ENCODE assay signal across 8 cellular contexts in the genomic region with DNA sequence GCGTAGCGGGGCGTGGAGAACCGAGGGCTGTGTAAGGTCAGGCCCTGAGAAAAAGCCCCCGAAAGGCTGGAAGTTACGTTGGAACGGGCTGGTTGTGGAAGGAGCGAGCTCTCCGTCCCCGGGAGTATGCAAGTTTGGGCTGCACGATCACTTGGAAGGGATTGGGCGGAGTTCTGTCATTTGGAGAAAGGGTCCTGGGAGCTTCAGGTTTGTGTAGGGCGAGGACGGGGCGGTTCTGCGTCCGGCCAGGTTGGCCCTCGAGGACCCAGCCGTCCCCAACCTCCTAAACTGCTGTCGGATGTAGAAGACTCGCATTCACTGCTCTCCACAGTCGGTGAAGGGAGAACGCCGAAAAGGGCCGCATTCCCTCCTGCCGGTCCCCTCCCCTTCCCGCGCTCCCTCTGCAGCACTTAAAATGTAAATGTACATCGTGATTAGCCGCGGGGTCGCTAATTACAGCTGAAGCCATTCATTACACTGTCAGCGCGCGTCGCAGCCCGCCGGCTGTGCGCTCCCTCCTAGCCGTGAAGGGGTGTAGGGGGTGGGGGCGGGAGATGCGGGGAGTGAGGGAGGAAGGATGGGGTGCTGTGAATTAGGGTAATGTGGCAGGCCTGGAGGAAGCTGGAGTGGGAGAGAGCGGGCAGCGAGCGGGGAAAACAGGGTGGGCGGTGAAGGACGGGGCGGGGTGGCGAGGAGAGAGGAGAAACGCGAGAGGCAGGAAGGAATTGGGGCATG. TPM values are rescaled to one million over a fixed set of nuclear protein-coding genes. Genes with fewer than 3 reads are reported as not detected.
DNase-seq lines count a peak whose midpoint lies in the region; ATAC-seq and TF ChIP-seq lines count a peak whose summit lies in the region.

No MANE protein-coding gene starts in this region.

- H3K27ac Mint-ChIP-seq in glutamatergic neuron (ENCODE audit: unreplicated experiment), result peak overlapping the region; percentile 70
- no peak overlapping the region for H3K27ac Mint-ChIP-seq in stimulated activated memory B cell treated with anti-CD40 and anti-IgM and Interleukin-4, amounts not matched to agents 10 μg/mL and 1 μg/mL and 100 μg/mL, for 72 hours

- H3K9ac ChIP-seq in SK-N-MC (ENCODE audit: insufficient read length), result peak overlapping the region; percentile 47

- TF ChIP-seq CTCF in glutamatergic neuron (IDR thresholded peaks at IDR 0.05; ENCODE audit: partially characterized antibody, unreplicated experiment) (no peak), psoas muscle (IDR thresholded peaks at IDR 0.05) (no peak)

- no peaks in the 10 kb centered on the region for H3K9me3 ChIP-seq in SK-N-MC (ENCODE audit: low read depth, low read length)
- no peaks in the 10 kb centered on the region for H3K9me3 ChIP-seq in psoas muscle

- H3K27me3 ChIP-seq in psoas muscle (ENCODE audit: insufficient read depth in 3 of 3, low read length in 2 of 3), result peaks cover 0 to 50% (median 17%) of the 10 kb centered on the region in 3 donors

- H3K36me3 ChIP-seq in SK-N-MC (ENCODE audit: insufficient read depth, low read length) (no peaks in the 10 kb centered on the region), psoas muscle (ENCODE audit: insufficient read depth in 1 of 2, low read depth in 1 of 2) (no peaks in the 10 kb centered on the region)

- H3K4me3 ChIP-seq in SK-N-MC, result peak overlapping the region; percentile 85
- H3K4me3 ChIP-seq in psoas muscle, result peak overlapping the region; percentile 72

- 5 to 12% (median 7%) methylated on average over 50 to 51 of the region's 51 CpGs for WGBS in psoas muscle, 3 donors

- H3K36me3 Mint-ChIP-seq in glutamatergic neuron (ENCODE audit: unreplicated experiment), result no peaks in the 10 kb centered on the region
- no peaks in the 10 kb centered on the region for H3K36me3 Mint-ChIP-seq in stimulated activated memory B cell treated with anti-CD40 and anti-IgM and Interleukin-4, amounts not matched to agents 10 μg/mL and 1 μg/mL and 100 μg/mL, for 72 hours

- peaks cover 2% of the 10 kb centered on the region for H3K9me3 Mint-ChIP-seq in glutamatergic neuron (ENCODE audit: unreplicated experiment)
- H3K9me3 Mint-ChIP-seq in stimulated activated memory B cell treated with anti-CD40 and anti-IgM and Interleukin-4, amounts not matched to agents 10 μg/mL and 1 μg/mL and 100 μg/mL, for 72 hours, result no peaks in the 10 kb centered on the region

- peaks cover 24% of the 10 kb centered on the region for H3K4me1 Mint-ChIP-seq in glutamatergic neuron (ENCODE audit: low read depth, unreplicated experiment)
- peaks cover 39% of the 10 kb centered on the region for H3K4me1 Mint-ChIP-seq in stimulated activated memory B cell treated with anti-CD40 and anti-IgM and Interleukin-4, amounts not matched to agents 10 μg/mL and 1 μg/mL and 100 μg/mL, for 72 hours

- ATAC-seq in psoas muscle, result no peak
- ATAC-seq in HG03135 (IDR thresholded peaks at IDR 0.05; ENCODE audit: unreplicated experiment), result no peak
- no peak for ATAC-seq in stimulated activated memory B cell treated with anti-CD40 and anti-IgM and Interleukin-4, amounts not matched to agents 10 μg/mL and 1 μg/mL and 100 μg/mL, for 72 hours

- H3K4me3 Mint-ChIP-seq in glutamatergic neuron (ENCODE audit: unreplicated experiment), result peak overlapping the region; percentile 82
- H3K4me3 Mint-ChIP-seq in stimulated activated memory B cell treated with anti-CD40 and anti-IgM and Interleukin-4, amounts not matched to agents 10 μg/mL and 1 μg/mL and 100 μg/mL, for 72 hours, result no peak overlapping the region

- peaks cover 15% of the 10 kb centered on the region for H3K27me3 Mint-ChIP-seq in glutamatergic neuron (ENCODE audit: unreplicated experiment)
- peaks cover 75% of the 10 kb centered on the region for H3K27me3 Mint-ChIP-seq in stimulated activated memory B cell treated with anti-CD40 and anti-IgM and Interleukin-4, amounts not matched to agents 10 μg/mL and 1 μg/mL and 100 μg/mL, for 72 hours

- DNase-seq in ELF-1 (ENCODE audit: low read depth, low spot score) (peak; percentile 89), SK-N-MC (ENCODE audit: low read depth, low spot score) (no peak), glutamatergic neuron (peak; percentile 62), psoas muscle (no peak)
- no peak for DNase-seq in stimulated activated CD4-positive, alpha-beta T cell treated with anti-CD3 and anti-CD28 coated beads, Interleukin-2, amount 100 ng/mL, for 48 hours
- no peak for DNase-seq in stimulated activated naive CD4-positive, alpha-beta T cell treated with Interleukin-2 at 50 U/mL for 16 hours (lab: John Stamatoyannopoulos, UW)

- H3K27ac ChIP-seq in SK-N-MC, result peak overlapping the region; percentile 90
- no peak overlapping the region for H3K27ac ChIP-seq in psoas muscle

- intact Hi-C loops in psoas muscle (cut with DNase I), result loop anchor here (2.0 to 10.0 kb wide), 4 partner anchors 244 to 584 kb away; no protein-coding TSS in a partner anchor

- peaks cover 29% of the 10 kb centered on the region for H3K4me1 ChIP-seq in psoas muscle

RNA-seq across cellular contexts. Expression of gene RPP25, which starts 2.5 kb away (rescaled TPM):
- total RNA-seq in glutamatergic neuron (ENCODE audit: unreplicated experiment) (2.3 TPM), psoas muscle (1 to 10 TPM in 3 of 4 donors, under 1 TPM in 1; 0.64 to 1.9 (median 1.4) TPM)
- polyA plus RNA-seq in psoas muscle, result 10 to 100 TPM in 1 of 3 donors, 1 to 10 TPM in 2; 1.7 to 11.6 (median 2.3) TPM

RNA-seq across cellular contexts. Expression of gene COX5A, which starts 21.2 kb away (rescaled TPM):
- total RNA-seq in glutamatergic neuron (ENCODE audit: unreplicated experiment), result 219 TPM
- 100 to 1,000 TPM; 635 to 910 (median 767) TPM for total RNA-seq in psoas muscle
- 1,000 to 10,000 TPM in 2 of 3 donors, 100 to 1,000 TPM in 1; 974 to 1,651 (median 1,366) TPM for polyA plus RNA-seq in psoas muscle

RNA-seq across cellular contexts. Expression of gene SCAMP5, which starts 36.3 kb away (rescaled TPM):
- total RNA-seq in glutamatergic neuron (ENCODE audit: unreplicated experiment), result 164 TPM
- 1 to 10 TPM in 1 of 4 donors, under 1 TPM in 2, not detected in 1; 0.23 to 6.3 (median 0.97) TPM for total RNA-seq in psoas muscle
- 1 to 10 TPM in 1 of 3 donors, under 1 TPM in 2; 0.03 to 2.1 (median 0.16) TPM for polyA plus RNA-seq in psoas muscle

RNA-seq across cellular contexts. Expression of gene FAM219B, which starts 52.4 kb away (rescaled TPM):
- total RNA-seq in glutamatergic neuron (ENCODE audit: unreplicated experiment), result 171 TPM
- 10 to 100 TPM; 41.0 to 78.0 (median 53.7) TPM for total RNA-seq in psoas muscle
- 10 to 100 TPM; 26.5 to 48.4 (median 27.2) TPM for polyA plus RNA-seq in psoas muscle

Comparison
In these comparisons a context has a peak if more than half of its experiments do, and no peak if none do; other contexts are left out.
1. DNase-seq: peak in ELF-1 (single experiment) and glutamatergic neuron (single experiment); none in SK-N-MC (single experiment), psoas muscle (0 of 2), stimulated activated CD4-positive, alpha-beta T cell treated with anti-CD3 and anti-CD28 coated beads, Interleukin-2, amount 100 ng/mL, for 48 hours (0 of 2) and stimulated activated naive CD4-positive, alpha-beta T cell treated with Interleukin-2 at 50 U/mL for 16 hours (single experiment).
2. RNA of gene SCAMP5, which starts 36.3 kb away (total RNA-seq): 164 TPM in glutamatergic neuron (single experiment); 0.23 to 6.3 TPM in psoas muscle; every median in the first group is over 10 times any median in the second.